In the genomic region with DNA sequence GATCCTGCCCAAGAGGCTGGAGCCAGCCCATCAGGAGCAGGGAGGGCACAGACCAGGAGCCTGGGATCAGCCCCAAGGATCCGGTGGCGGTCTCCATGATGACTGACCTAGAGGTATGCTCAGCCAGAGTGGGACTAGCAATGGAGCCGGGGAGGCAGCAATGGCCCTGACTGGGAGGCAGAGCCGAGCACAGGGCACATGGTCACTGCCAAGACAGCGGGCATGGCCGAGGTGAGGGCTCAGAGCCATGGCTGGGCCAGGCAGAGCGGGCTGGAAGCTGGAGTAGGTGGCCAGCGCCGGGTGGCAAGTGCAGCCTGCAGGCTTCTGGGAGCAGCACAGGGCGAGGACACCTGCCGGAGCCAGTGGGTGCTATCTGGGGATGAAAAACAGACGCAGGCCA, we compare ENCODE assay signal across 20 cellular contexts.
A peak's percentile ranks its signal among the peaks of the same experiment; 100 is the strongest.
DNase-seq lines count a peak whose midpoint lies in the region; ATAC-seq and TF ChIP-seq lines count a peak whose summit lies in the region.
"Had no signal": no experiment of that assay in that cellular context is flagged by ENCODE, and none has a peak within 500 bp of the region (broad histone marks: within the 10 kb centered on the region; RNA-seq: fewer than 3 reads in every experiment).

No MANE protein-coding gene starts in this region.

- intact Hi-C loops in psoas muscle (cut with DNase I): no loop called here

- no peak for TF ChIP-seq CTCF in psoas muscle (IDR thresholded peaks at IDR 0.05)

- H3K4me1 ChIP-seq in psoas muscle: no peaks in the 10 kb centered on the region
- H3K4me1 ChIP-seq: A549 had no signal

- ATAC-seq in esophagus mucosa (peak; percentile 7), psoas muscle (peak; percentile 33 to 76 (median 65)), HG02642 (IDR thresholded peaks at IDR 0.05; ENCODE audit: poor library complexity, unreplicated experiment) (no peak)
- ATAC-seq: A549, GM23338, HCT116 had no signal

- DNase-seq in Ammon's horn (ENCODE audit: low spot score) (peak; percentile 41), mesenteric fat pad (ENCODE audit: low spot score) (peak; percentile 80), psoas muscle (no peak), dermis blood vessel endothelial cell (no peak)
- DNase-seq in activated effector memory CD4-positive, alpha-beta T cell treated with anti-CD3 and anti-CD28 coated beads, Interleukin-2, amount 50 U/mL, for 16 hours: no peak
- DNase-seq: 8988T; ACHN; AML-193; Calu3; CD4-positive, alpha-beta memory T cell; COR-L47; DMS53; DMS79 treated with DMSO at 0.1 percent for 48 hours; GF-D8; H9 had no signal

- no peak overlapping the region for H3K27ac ChIP-seq in psoas muscle
- H3K27ac ChIP-seq: A549 had no signal

- peaks cover 0 to 3% (median 0%) of the 10 kb centered on the region in 3 donors for H3K27me3 ChIP-seq in psoas muscle (ENCODE audit: insufficient read depth in 3 of 3, low read length in 2 of 3)

- H3K4me3 ChIP-seq in psoas muscle: no peak overlapping the region
- H3K4me3 ChIP-seq: A549, GM23338 had no signal

- H3K9me3 ChIP-seq in psoas muscle: no peaks in the 10 kb centered on the region
- H3K9me3 ChIP-seq: A549 had no signal

- H3K36me3 ChIP-seq in psoas muscle (ENCODE audit: insufficient read depth in 1 of 2, low read depth in 1 of 2): no peaks in the 10 kb centered on the region

- WGBS in psoas muscle, 3 donors: 31 to 43% (median 35%) methylated on average over 12 of the region's 12 CpGs

Comparison
In these comparisons a context has a peak if more than half of its experiments do, and no peak if none do; other contexts are left out.
1. DNase-seq: peak in Ammon's horn (single experiment) and mesenteric fat pad (single experiment); none in psoas muscle (0 of 2), activated effector memory CD4-positive, alpha-beta T cell treated with anti-CD3 and anti-CD28 coated beads, Interleukin-2, amount 50 U/mL, for 16 hours (single experiment) and dermis blood vessel endothelial cell (single experiment).